ENCODE assay signal across 11 cellular contexts in the genomic region with DNA sequence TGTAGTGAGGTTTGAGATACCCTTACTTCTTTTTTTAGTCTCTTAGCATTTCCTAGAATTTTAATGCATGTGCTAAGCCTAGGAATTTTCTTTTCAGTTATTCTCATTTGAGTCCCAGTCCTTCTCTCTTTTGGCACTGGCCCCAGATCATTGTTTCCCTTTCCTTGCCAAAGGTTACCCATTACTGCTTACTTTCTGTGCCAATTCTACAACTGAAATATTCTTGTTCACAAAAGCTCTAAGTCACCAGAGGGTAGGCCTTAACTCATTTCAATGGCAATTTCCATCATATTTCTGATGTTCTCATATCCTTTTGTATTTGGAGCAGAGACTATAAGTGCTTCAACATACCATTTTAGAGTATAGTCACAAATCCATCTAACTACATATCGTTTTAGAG.
A peak's percentile ranks its signal among the peaks of the same experiment; 100 is the strongest.
DNase-seq lines count a peak whose midpoint lies in the region; ATAC-seq and TF ChIP-seq lines count a peak whose summit lies in the region.
"Had no signal": no experiment of that assay in that cellular context is flagged by ENCODE, and none has a peak within 500 bp of the region (broad histone marks: within the 10 kb centered on the region; RNA-seq: fewer than 3 reads in every experiment).

No MANE protein-coding gene starts in this region.

- peaks cover 10% of the 10 kb centered on the region for H3K4me1 Mint-ChIP-seq in activated CD4-positive, alpha-beta T cell treated with anti-CD3 and anti-CD28 coated beads, Interleukin-2, amount 10 ng/mL, durations not matched to agents 7 days and 5 days
- peaks cover 16% of the 10 kb centered on the region for H3K4me1 Mint-ChIP-seq in activated CD8-positive, alpha-beta T cell treated with anti-CD3 and anti-CD28 coated beads, Interleukin-2, amount 10 ng/mL, durations not matched to agents 7 days and 5 days (ENCODE audit: low read depth)
- peaks cover 22% of the 10 kb centered on the region for H3K4me1 Mint-ChIP-seq in stimulated activated naive CD8-positive, alpha-beta T cell treated with anti-CD3 and anti-CD28 coated beads, Interleukin-15, amount 100 ng/mL, for 72 hours
- H3K4me1 Mint-ChIP-seq in endodermal cell: no peaks in the 10 kb centered on the region

- H3K27ac ChIP-seq in endodermal cell (ENCODE audit: low read depth, low read length): no peak overlapping the region

- CTCF ChIA-PET in activated CD4-positive, alpha-beta T cell treated with anti-CD3 and anti-CD28 coated beads, Interleukin-2, amount 10 ng/mL, durations not matched to agents 7 days and 5 days (lab: Charles Lee): no interaction called here
- CTCF ChIA-PET in activated CD8-positive, alpha-beta T cell treated with anti-CD3 and anti-CD28 coated beads, Interleukin-2, amount 10 ng/mL, durations not matched to agents 7 days and 5 days (lab: Charles Lee): no interaction called here

- no peak overlapping the region for H3K4me3 Mint-ChIP-seq in activated CD4-positive, alpha-beta T cell treated with anti-CD3 and anti-CD28 coated beads, Interleukin-2, amount 10 ng/mL, durations not matched to agents 7 days and 5 days
- H3K4me3 Mint-ChIP-seq in activated CD8-positive, alpha-beta T cell treated with anti-CD3 and anti-CD28 coated beads, Interleukin-2, amount 10 ng/mL, durations not matched to agents 7 days and 5 days: no peak overlapping the region
- H3K4me3 Mint-ChIP-seq in stimulated activated naive CD8-positive, alpha-beta T cell treated with anti-CD3 and anti-CD28 coated beads, Interleukin-15, amount 100 ng/mL, for 72 hours: peak overlapping the region; percentile 4 to 53
- H3K4me3 Mint-ChIP-seq in endodermal cell: no peak overlapping the region
- H3K4me3 Mint-ChIP-seq: type B pancreatic cell had no signal

- no peak overlapping the region for H3K4me3 ChIP-seq in fibroblast of the aortic adventitia (ENCODE audit: low read depth, low read length)
- H3K4me3 ChIP-seq in foreskin fibroblast (ENCODE audit: low read depth in 1 of 2, low read length in 2 of 2): no peak overlapping the region
- H3K4me3 ChIP-seq in endodermal cell (ENCODE audit: low read length): no peak overlapping the region

- peaks cover 26% of the 10 kb centered on the region for H3K9me3 Mint-ChIP-seq in activated CD4-positive, alpha-beta T cell treated with anti-CD3 and anti-CD28 coated beads, Interleukin-2, amount 10 ng/mL, durations not matched to agents 7 days and 5 days
- H3K9me3 Mint-ChIP-seq in activated CD8-positive, alpha-beta T cell treated with anti-CD3 and anti-CD28 coated beads, Interleukin-2, amount 10 ng/mL, durations not matched to agents 7 days and 5 days (ENCODE audit: insufficient read depth): peaks cover 28% of the 10 kb centered on the region
- peaks cover 14 to 22% of the 10 kb centered on the region in 2 donors for H3K9me3 Mint-ChIP-seq in stimulated activated naive CD8-positive, alpha-beta T cell treated with anti-CD3 and anti-CD28 coated beads, Interleukin-15, amount 100 ng/mL, for 72 hours
- H3K9me3 Mint-ChIP-seq in endodermal cell: peaks cover 26% of the 10 kb centered on the region

- H3K27ac Mint-ChIP-seq in activated CD4-positive, alpha-beta T cell treated with anti-CD3 and anti-CD28 coated beads, Interleukin-2, amount 10 ng/mL, durations not matched to agents 7 days and 5 days: peak overlapping the region; percentile 31
- H3K27ac Mint-ChIP-seq in activated CD8-positive, alpha-beta T cell treated with anti-CD3 and anti-CD28 coated beads, Interleukin-2, amount 10 ng/mL, durations not matched to agents 7 days and 5 days: peak overlapping the region; percentile 44
- H3K27ac Mint-ChIP-seq in stimulated activated naive CD8-positive, alpha-beta T cell treated with anti-CD3 and anti-CD28 coated beads, Interleukin-15, amount 100 ng/mL, for 72 hours: peak overlapping the region; percentile 61 to 87
- H3K27ac Mint-ChIP-seq in endodermal cell: no peak overlapping the region
- H3K27ac Mint-ChIP-seq: type B pancreatic cell had no signal

- peaks cover 4% of the 10 kb centered on the region for H3K36me3 Mint-ChIP-seq in activated CD4-positive, alpha-beta T cell treated with anti-CD3 and anti-CD28 coated beads, Interleukin-2, amount 10 ng/mL, durations not matched to agents 7 days and 5 days (ENCODE audit: low read depth)
- H3K36me3 Mint-ChIP-seq in activated CD8-positive, alpha-beta T cell treated with anti-CD3 and anti-CD28 coated beads, Interleukin-2, amount 10 ng/mL, durations not matched to agents 7 days and 5 days (ENCODE audit: low read depth): peaks cover 19% of the 10 kb centered on the region
- peaks cover 4% of the 10 kb centered on the region for H3K36me3 Mint-ChIP-seq in endodermal cell (ENCODE audit: low read depth)
- H3K36me3 Mint-ChIP-seq: type B pancreatic cell had no signal

- 86% methylated on average over 1 of the region's 1 CpG; no CpG with 5 or more reads in 1 of the 2 experiments for WGBS in endodermal cell (ENCODE audit: insufficient coverage in 1 of 2, insufficient read length in 1 of 2), 2 experiments

- peaks cover 24% of the 10 kb centered on the region for H3K9me3 ChIP-seq in endodermal cell (ENCODE audit: control insufficient read depth, low read length)

- no peaks in the 10 kb centered on the region for H3K4me1 ChIP-seq in endodermal cell (ENCODE audit: control insufficient read depth, insufficient read depth, low read length)

- no peak overlapping the region for H3K9ac ChIP-seq in endodermal cell (ENCODE audit: extremely low read depth, low read length, poor library complexity, severe bottlenecking)

- no peak for DNase-seq in activated CD4-positive, alpha-beta T cell treated with anti-CD3 and anti-CD28 coated beads, Interleukin-2, amount 10 ng/mL, durations not matched to agents 7 days and 5 days
- DNase-seq in activated CD4-positive, alpha-beta T cell treated with anti-CD3 and anti-CD28 coated beads for 48 hours: no peak
- no peak for DNase-seq in activated CD8-positive, alpha-beta T cell treated with anti-CD3 and anti-CD28 coated beads, Interleukin-2, amount 10 ng/mL, durations not matched to agents 7 days and 5 days
- DNase-seq in fibroblast of the aortic adventitia (ENCODE audit: low read depth): peak; percentile 47
- peak in 1 of 2 donors; percentile 3 for DNase-seq in stimulated activated naive CD8-positive, alpha-beta T cell treated with anti-CD3 and anti-CD28 coated beads, Interleukin-15, amount 100 ng/mL, for 72 hours
- DNase-seq in SIG-M5 (lab: John Stamatoyannopoulos, UW): no peak
- no peak for DNase-seq in foreskin fibroblast
- no peak for DNase-seq in endodermal cell
- DNase-seq: NCI-H2171, right cardiac atrium had no signal

- no peak for ATAC-seq in activated CD8-positive, alpha-beta T cell treated with anti-CD3 and anti-CD28 coated beads, Interleukin-2, amount 10 ng/mL, durations not matched to agents 7 days and 5 days
- ATAC-seq in stimulated activated naive CD8-positive, alpha-beta T cell treated with anti-CD3 and anti-CD28 coated beads, Interleukin-15, amount 100 ng/mL, for 72 hours: no peak

- no peaks in the 10 kb centered on the region for H3K27me3 Mint-ChIP-seq in activated CD4-positive, alpha-beta T cell treated with anti-CD3 and anti-CD28 coated beads, Interleukin-2, amount 10 ng/mL, durations not matched to agents 7 days and 5 days
- H3K27me3 Mint-ChIP-seq in activated CD8-positive, alpha-beta T cell treated with anti-CD3 and anti-CD28 coated beads, Interleukin-2, amount 10 ng/mL, durations not matched to agents 7 days and 5 days (ENCODE audit: low read depth): no peaks in the 10 kb centered on the region
- H3K27me3 Mint-ChIP-seq in stimulated activated naive CD8-positive, alpha-beta T cell treated with anti-CD3 and anti-CD28 coated beads, Interleukin-15, amount 100 ng/mL, for 72 hours: no peaks in the 10 kb centered on the region
- no peaks in the 10 kb centered on the region for H3K27me3 Mint-ChIP-seq in endodermal cell (ENCODE audit: insufficient read depth)
- H3K27me3 Mint-ChIP-seq: type B pancreatic cell had no signal

- POLR2A ChIA-PET in activated CD4-positive, alpha-beta T cell treated with anti-CD3 and anti-CD28 coated beads, Interleukin-2, amount 10 ng/mL, durations not matched to agents 7 days and 5 days (lab: Charles Lee): interaction anchor here (0.9 kb wide), 1 partner anchor 26 kb away, joined by 4 read pairs; no protein-coding TSS in a partner anchor
- POLR2A ChIA-PET in activated CD8-positive, alpha-beta T cell treated with anti-CD3 and anti-CD28 coated beads, Interleukin-2, amount 10 ng/mL, durations not matched to agents 7 days and 5 days (lab: Charles Lee): no interaction called here

- TF ChIP-seq CTCF in fibroblast of the aortic adventitia (IDR thresholded peaks at IDR 0.05; ENCODE audit: insufficient read depth, low read length) (no peak), foreskin fibroblast (IDR thresholded peaks at IDR 0.05; ENCODE audit: low read depth, low read length) (no peak), endodermal cell (conservative IDR thresholded peaks at IDR 0.05) (no peak)

- H3K36me3 ChIP-seq in endodermal cell (ENCODE audit: control insufficient read depth, insufficient read depth, low read length): no peaks in the 10 kb centered on the region

- H3K27me3 ChIP-seq in endodermal cell (ENCODE audit: control insufficient read depth, insufficient read depth, low read length, poor library complexity, severe bottlenecking): no peaks in the 10 kb centered on the region

Comparison
In these comparisons a context has a peak if more than half of its experiments do, and no peak if none do; other contexts are left out.
1. H3K4me3 Mint-ChIP-seq: peak in stimulated activated naive CD8-positive, alpha-beta T cell treated with anti-CD3 and anti-CD28 coated beads, Interleukin-15, amount 100 ng/mL, for 72 hours (2 of 2); none in activated CD4-positive, alpha-beta T cell treated with anti-CD3 and anti-CD28 coated beads, Interleukin-2, amount 10 ng/mL, durations not matched to agents 7 days and 5 days (single experiment), activated CD8-positive, alpha-beta T cell treated with anti-CD3 and anti-CD28 coated beads, Interleukin-2, amount 10 ng/mL, durations not matched to agents 7 days and 5 days (single experiment) and endodermal cell (single experiment).